ENCODE assay signal across 1 cellular context in genomic region chr5:151155777-151156731, GRCh38.
A peak's percentile ranks its signal among the peaks of the same experiment; 100 is the strongest.
TF ChIP-seq lines count a peak whose summit lies in the region.

No MANE protein-coding gene starts in this region.

TF ChIP-seq in HepG2, 621 proteins besides CTCF, POLR2A, EP300 and RAD21 (continued from another document and continues in another):
- TF ChIP-seq PRDM15 (CRISPR knock-in tag; IDR thresholded peaks at IDR 0.05) = peak; percentile 87
- peak; percentile 76 for TF ChIP-seq ZSCAN29 (CRISPR knock-in tag; conservative IDR thresholded peaks at IDR 0.05)
- TF ChIP-seq SOX13 (IDR thresholded peaks at IDR 0.05) = no peak
- peak in 1 of 2 experiments; percentile 47; a peak in 1 of 4 replicates for TF ChIP-seq SOX13 (CRISPR knock-in tag; conservative IDR thresholded peaks at IDR 0.05 in 1 of 2, IDR thresholded peaks at IDR 0.05 in 1 of 2)
- peak; percentile 51; the same call in 1 of the 2 replicates for TF ChIP-seq KDM2A (CRISPR knock-in tag; IDR thresholded peaks at IDR 0.05; ENCODE audit: borderline replicate concordance, low read depth)
- TF ChIP-seq RARA (CRISPR knock-in tag; IDR thresholded peaks at IDR 0.05) = peak; percentile 92
- TF ChIP-seq ZBTB26 (CRISPR knock-in tag; IDR thresholded peaks at IDR 0.05; ENCODE audit: borderline replicate concordance) = 0 out of 2 replicates have a peak, but pooled peaks have one; percentile 47
- TF ChIP-seq LCORL (IDR thresholded peaks at IDR 0.05) = no peak
- peak; percentile 83 for TF ChIP-seq LCORL (CRISPR knock-in tag; IDR thresholded peaks at IDR 0.05)
- peak; percentile 85 for TF ChIP-seq ZNF687 (CRISPR knock-in tag; IDR thresholded peaks at IDR 0.05)
- TF ChIP-seq ZMYM4 (CRISPR knock-in tag; IDR thresholded peaks at IDR 0.05) = peak; percentile 28; the same call in 1 of the 2 replicates
- TF ChIP-seq, protein P1, sequence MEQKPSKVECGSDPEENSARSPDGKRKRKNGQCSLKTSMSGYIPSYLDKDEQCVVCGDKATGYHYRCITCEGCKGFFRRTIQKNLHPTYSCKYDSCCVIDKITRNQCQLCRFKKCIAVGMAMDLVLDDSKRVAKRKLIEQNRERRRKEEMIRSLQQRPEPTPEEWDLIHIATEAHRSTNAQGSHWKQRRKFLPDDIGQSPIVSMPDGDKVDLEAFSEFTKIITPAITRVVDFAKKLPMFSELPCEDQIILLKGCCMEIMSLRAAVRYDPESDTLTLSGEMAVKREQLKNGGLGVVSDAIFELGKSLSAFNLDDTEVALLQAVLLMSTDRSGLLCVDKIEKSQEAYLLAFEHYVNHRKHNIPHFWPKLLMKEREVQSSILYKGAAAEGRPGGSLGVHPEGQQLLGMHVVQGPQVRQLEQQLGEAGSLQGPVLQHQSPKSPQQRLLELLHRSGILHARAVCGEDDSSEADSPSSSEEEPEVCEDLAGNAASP (CRISPR knock-in tag; IDR thresholded peaks at IDR 0.05; ENCODE audit: borderline replicate concordance) = peak; percentile 52
- peak; percentile 22; the same call in 1 of the 2 replicates for TF ChIP-seq NRL (CRISPR knock-in tag; IDR thresholded peaks at IDR 0.05; ENCODE audit: borderline replicate concordance)
- TF ChIP-seq BCL6 (CRISPR knock-in tag; IDR thresholded peaks at IDR 0.05) = peak; percentile 42; the same call in 1 of the 2 replicates
- peak; percentile 47; the same call in 1 of the 2 replicates for TF ChIP-seq ZNF710 (CRISPR knock-in tag; IDR thresholded peaks at IDR 0.05; ENCODE audit: borderline replicate concordance)
- no peak for TF ChIP-seq ZNF512 (CRISPR knock-in tag; IDR thresholded peaks at IDR 0.05)
- TF ChIP-seq HNRNPH1 (optimal IDR thresholded peaks at IDR 0.05; ENCODE audit: low read depth, low read length) = no peak
- peak; percentile 91 for TF ChIP-seq ETV5 (CRISPR knock-in tag; IDR thresholded peaks at IDR 0.05; ENCODE audit: borderline replicate concordance)
- no peak for TF ChIP-seq ZNF274 (CRISPR knock-in tag; IDR thresholded peaks at IDR 0.05)
- TF ChIP-seq ZNF296 (CRISPR knock-in tag; conservative IDR thresholded peaks at IDR 0.05) = no peak
- 0 out of 2 replicates have a peak, but pooled peaks have one; percentile 22 for TF ChIP-seq KDM4B (CRISPR knock-in tag; IDR thresholded peaks at IDR 0.05)
- peak; percentile 48; the same call in 1 of the 2 replicates for TF ChIP-seq NCOR1 (IDR thresholded peaks at IDR 0.05; ENCODE audit: borderline replicate concordance, low read length)
- peak; percentile 78; the same call in 1 of the 2 replicates for TF ChIP-seq HIVEP1 (CRISPR knock-in tag; IDR thresholded peaks at IDR 0.05)
- TF ChIP-seq, protein P2, sequence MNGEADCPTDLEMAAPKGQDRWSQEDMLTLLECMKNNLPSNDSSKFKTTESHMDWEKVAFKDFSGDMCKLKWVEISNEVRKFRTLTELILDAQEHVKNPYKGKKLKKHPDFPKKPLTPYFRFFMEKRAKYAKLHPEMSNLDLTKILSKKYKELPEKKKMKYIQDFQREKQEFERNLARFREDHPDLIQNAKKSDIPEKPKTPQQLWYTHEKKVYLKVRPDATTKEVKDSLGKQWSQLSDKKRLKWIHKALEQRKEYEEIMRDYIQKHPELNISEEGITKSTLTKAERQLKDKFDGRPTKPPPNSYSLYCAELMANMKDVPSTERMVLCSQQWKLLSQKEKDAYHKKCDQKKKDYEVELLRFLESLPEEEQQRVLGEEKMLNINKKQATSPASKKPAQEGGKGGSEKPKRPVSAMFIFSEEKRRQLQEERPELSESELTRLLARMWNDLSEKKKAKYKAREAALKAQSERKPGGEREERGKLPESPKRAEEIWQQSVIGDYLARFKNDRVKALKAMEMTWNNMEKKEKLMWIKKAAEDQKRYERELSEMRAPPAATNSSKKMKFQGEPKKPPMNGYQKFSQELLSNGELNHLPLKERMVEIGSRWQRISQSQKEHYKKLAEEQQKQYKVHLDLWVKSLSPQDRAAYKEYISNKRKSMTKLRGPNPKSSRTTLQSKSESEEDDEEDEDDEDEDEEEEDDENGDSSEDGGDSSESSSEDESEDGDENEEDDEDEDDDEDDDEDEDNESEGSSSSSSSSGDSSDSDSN (CRISPR knock-in tag; IDR thresholded peaks at IDR 0.05) = peak; percentile 84
- no peak for TF ChIP-seq ZNF660 (CRISPR knock-in tag; IDR thresholded peaks at IDR 0.05; ENCODE audit: borderline replicate concordance, low read depth)
- TF ChIP-seq ZNF788 (CRISPR knock-in tag; IDR thresholded peaks at IDR 0.05; ENCODE audit: borderline replicate concordance) = peak; percentile 48; the same call in 1 of the 2 replicates
- 0 out of 2 replicates have a peak, but pooled peaks have one; percentile 18 for TF ChIP-seq ARNT2 (CRISPR knock-in tag; IDR thresholded peaks at IDR 0.05; ENCODE audit: low read depth)
- peak; percentile 44; the same call in 1 of the 2 replicates for TF ChIP-seq ERF (CRISPR knock-in tag; IDR thresholded peaks at IDR 0.05)
- peak; percentile 75 for TF ChIP-seq ZNF605 (CRISPR knock-in tag; IDR thresholded peaks at IDR 0.05)
- TF ChIP-seq NFKB2 (CRISPR knock-in tag; IDR thresholded peaks at IDR 0.05; ENCODE audit: borderline replicate concordance) = peak; percentile 43; the same call in 1 of the 2 replicates
- TF ChIP-seq PATZ1 (CRISPR knock-in tag; IDR thresholded peaks at IDR 0.05) = peak; percentile 60
- 0 out of 2 replicates have a peak, but pooled peaks have one; percentile 45 for TF ChIP-seq PRDM10 (CRISPR knock-in tag; IDR thresholded peaks at IDR 0.05; ENCODE audit: low read depth)
- no peak for TF ChIP-seq MEIS2 (CRISPR knock-in tag; IDR thresholded peaks at IDR 0.05)
